Comparison of ENCODE assay signal across 1 cellular context in genomic region chr5:172833372-172833690, GRCh38.
TF ChIP-seq lines count a peak whose summit lies in the region.

No MANE protein-coding gene starts in this region.

TF ChIP-seq in IMR-90, 13 proteins besides CTCF, POLR2A, EP300 and RAD21:
- TF ChIP-seq CHD1 (IDR thresholded peaks at IDR 0.05; ENCODE audit: low read depth, low read length), result 0 out of 2 replicates have a peak, but pooled peaks have one; percentile 32
- no peak for TF ChIP-seq MXI1 (IDR thresholded peaks at IDR 0.05; ENCODE audit: borderline replicate concordance, low read depth, low read length)
- TF ChIP-seq NFE2L2 (IDR thresholded peaks at IDR 0.05; ENCODE audit: low read depth, low read length), result no peak
TF ChIP-seq in IMR-90: peak in this region for 1.
